2 cellular contexts compared by ENCODE assay signal in genomic region chr1:77506771-77507170, GRCh38.
A peak's percentile ranks its signal among the peaks of the same experiment; 100 is the strongest.
TF ChIP-seq lines count a peak whose summit lies in the region.

No MANE protein-coding gene starts in this region.

TF ChIP-seq in HepG2, 621 proteins besides CTCF, POLR2A, EP300 and RAD21:
- no peak for TF ChIP-seq ZNF891 (CRISPR knock-in tag; IDR thresholded peaks at IDR 0.05)
- TF ChIP-seq MAFK (conservative IDR thresholded peaks at IDR 0.05 in 1 of 2, IDR thresholded peaks at IDR 0.05 in 1 of 2; ENCODE audit: low read length in 2 of 2), result peak; percentile 12 to 39; a peak in 3 of 4 replicates
- no peak for TF ChIP-seq ZFP82 (CRISPR knock-in tag; IDR thresholded peaks at IDR 0.05; ENCODE audit: borderline replicate concordance)
- no peak for TF ChIP-seq ZNF775 (CRISPR knock-in tag; IDR thresholded peaks at IDR 0.05; ENCODE audit: borderline replicate concordance)
- TF ChIP-seq NFE2L1 (CRISPR knock-in tag; IDR thresholded peaks at IDR 0.05; ENCODE audit: borderline replicate concordance), result no peak
- no peak for TF ChIP-seq MED1 (CRISPR knock-in tag; IDR thresholded peaks at IDR 0.05)
- TF ChIP-seq MZF1 (CRISPR knock-in tag; IDR thresholded peaks at IDR 0.05; ENCODE audit: borderline replicate concordance), result no peak
- no peak for TF ChIP-seq ZMYM2 (CRISPR knock-in tag; IDR thresholded peaks at IDR 0.05)

TF ChIP-seq in K562, 482 proteins besides CTCF, POLR2A, EP300 and RAD21 (continued from another document):
- TF ChIP-seq ZNF316 (IDR thresholded peaks at IDR 0.05), result peak; percentile 53; the same call in 1 of the 2 replicates
- TF ChIP-seq MXD1 (CRISPR knock-in tag; IDR thresholded peaks at IDR 0.05; ENCODE audit: borderline replicate concordance, poor library complexity, severe bottlenecking), result no peak
- no peak for TF ChIP-seq TFAM (CRISPR knock-in tag; conservative IDR thresholded peaks at IDR 0.05)
- TF ChIP-seq ZNF239 (CRISPR knock-in tag; IDR thresholded peaks at IDR 0.05), result no peak
- no peak for TF ChIP-seq SP1 (CRISPR knock-in tag; IDR thresholded peaks at IDR 0.05)
- no peak for TF ChIP-seq ZNF133 (CRISPR knock-in tag; IDR thresholded peaks at IDR 0.05)
- no peak for TF ChIP-seq TRIM25 (IDR thresholded peaks at IDR 0.05; ENCODE audit: borderline replicate concordance)
- no peak for TF ChIP-seq NFYB (IDR thresholded peaks at IDR 0.05; ENCODE audit: extremely low read depth, insufficient read length)
- no peak for TF ChIP-seq PHF21A (IDR thresholded peaks at IDR 0.05; ENCODE audit: borderline replicate concordance, low read depth)
- no peak for TF ChIP-seq NFRKB (IDR thresholded peaks at IDR 0.05; ENCODE audit: low read depth)
- no peak for TF ChIP-seq IRF1 (CRISPR knock-in tag; IDR thresholded peaks at IDR 0.05; ENCODE audit: borderline replicate concordance)
- TF ChIP-seq ARID3A (IDR thresholded peaks at IDR 0.05; ENCODE audit: borderline replicate concordance, low read depth, low read length), result no peak
- no peak for TF ChIP-seq KAT8 (IDR thresholded peaks at IDR 0.05; ENCODE audit: low read depth)
- TF ChIP-seq ZBTB2 (IDR thresholded peaks at IDR 0.05), result no peak
- no peak for TF ChIP-seq CLOCK (CRISPR knock-in tag; IDR thresholded peaks at IDR 0.05; ENCODE audit: borderline replicate concordance)
- TF ChIP-seq TFAP4 (CRISPR knock-in tag; IDR thresholded peaks at IDR 0.05; ENCODE audit: borderline replicate concordance), result no peak
- TF ChIP-seq MTA1 (IDR thresholded peaks at IDR 0.05; ENCODE audit: borderline replicate concordance), result no peak
- TF ChIP-seq ZNF24 (IDR thresholded peaks at IDR 0.05), result no peak
- TF ChIP-seq MAFG (tag; conservative IDR thresholded peaks at IDR 0.05), result peak; percentile 19; the same call in 1 of the 2 replicates
- peak; percentile 3; the same call in 1 of the 2 replicates for TF ChIP-seq MAFF (IDR thresholded peaks at IDR 0.05; ENCODE audit: low read length)
- TF ChIP-seq ZBTB26 (CRISPR knock-in tag; IDR thresholded peaks at IDR 0.05), result no peak
- no peak for TF ChIP-seq SRSF3 (IDR thresholded peaks at IDR 0.05; ENCODE audit: insufficient read depth, low read length)
- no peak for TF ChIP-seq ARHGAP35 (IDR thresholded peaks at IDR 0.05; ENCODE audit: partially characterized antibody)
- no peak for TF ChIP-seq GTF3C2 (IDR thresholded peaks at IDR 0.05; ENCODE audit: borderline replicate concordance, extremely low read depth, insufficient read length)
- TF ChIP-seq MYNN (IDR thresholded peaks at IDR 0.05), result no peak
- TF ChIP-seq MYNN (CRISPR knock-in tag; IDR thresholded peaks at IDR 0.05), result no peak
- no peak for TF ChIP-seq RAD51 (IDR thresholded peaks at IDR 0.05; ENCODE audit: borderline replicate concordance, low read depth)
- no peak for TF ChIP-seq ZBTB33 (CRISPR knock-in tag; IDR thresholded peaks at IDR 0.05)
- TF ChIP-seq C11orf30 (IDR thresholded peaks at IDR 0.05; ENCODE audit: low read depth), result 0 out of 2 replicates have a peak, but pooled peaks have one; percentile 22
- TF ChIP-seq ZMIZ1 (IDR thresholded peaks at IDR 0.05; ENCODE audit: low read depth in 2 of 2, low read length in 2 of 2), result no peak
- no peak for TF ChIP-seq TCFL5 (CRISPR knock-in tag; conservative IDR thresholded peaks at IDR 0.05)
